ENCODE assay signal across 8 cellular contexts in the genomic region with DNA sequence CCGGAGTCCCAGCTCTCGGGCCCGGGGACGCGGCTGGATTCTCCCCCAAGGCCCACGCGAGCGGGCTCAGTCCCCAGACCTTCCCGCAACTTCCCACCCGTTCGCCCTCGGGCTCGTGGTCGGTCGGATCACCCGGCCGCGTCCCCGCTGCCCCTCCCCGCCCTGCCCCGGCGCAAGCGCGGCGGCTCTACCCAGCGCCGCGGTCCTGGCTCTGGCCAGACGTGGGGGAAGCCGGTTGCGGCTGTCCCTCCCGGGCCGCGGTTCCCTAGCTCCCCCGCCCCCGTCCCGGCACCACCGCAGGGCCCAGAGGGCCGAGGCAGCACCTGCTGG. TPM values are rescaled to one million over a fixed set of nuclear protein-coding genes. Genes with fewer than 3 reads are reported as not detected.
DNase-seq lines count a peak whose midpoint lies in the region; ATAC-seq lines count a peak whose summit lies in the region.

No MANE protein-coding gene starts in this region.

- POLR2A ChIA-PET in activated naive CD8-positive, alpha-beta T cell treated with anti-CD3 and anti-CD28 coated beads, Interleukin-2, amount 10 ng/mL, durations not matched to agents 7 days and 5 days (lab: Charles Lee), result interaction anchor here (0.9 to 7.5 kb wide), 29 partner anchors 9 to 288 kb away, joined by 3 to 256 read pairs (median 12); partner anchors contain the start of genes AGPS and HNRNPA3

- H3K9me3 Mint-ChIP-seq in activated naive CD8-positive, alpha-beta T cell treated with anti-CD3 and anti-CD28 coated beads, Interleukin-2, amount 10 ng/mL, durations not matched to agents 7 days and 5 days, result peaks cover 3% of the 10 kb centered on the region
- no peaks in the 10 kb centered on the region for H3K9me3 Mint-ChIP-seq in stimulated activated memory B cell treated with anti-CD40 and anti-IgM and Interleukin-4, amounts not matched to agents 10 μg/mL and 1 μg/mL and 100 μg/mL, for 72 hours

- peaks cover 51% of the 10 kb centered on the region for H3K4me1 Mint-ChIP-seq in activated naive CD8-positive, alpha-beta T cell treated with anti-CD3 and anti-CD28 coated beads, Interleukin-2, amount 10 ng/mL, durations not matched to agents 7 days and 5 days
- H3K4me1 Mint-ChIP-seq in stimulated activated memory B cell treated with anti-CD40 and anti-IgM and Interleukin-4, amounts not matched to agents 10 μg/mL and 1 μg/mL and 100 μg/mL, for 72 hours, result peaks cover 43% of the 10 kb centered on the region

- peaks cover 22% of the 10 kb centered on the region for H3K36me3 Mint-ChIP-seq in activated naive CD8-positive, alpha-beta T cell treated with anti-CD3 and anti-CD28 coated beads, Interleukin-2, amount 10 ng/mL, durations not matched to agents 7 days and 5 days
- peaks cover 12% of the 10 kb centered on the region for H3K36me3 Mint-ChIP-seq in stimulated activated memory B cell treated with anti-CD40 and anti-IgM and Interleukin-4, amounts not matched to agents 10 μg/mL and 1 μg/mL and 100 μg/mL, for 72 hours

- no peaks in the 10 kb centered on the region for H3K9me3 ChIP-seq in iPS-20b (ENCODE audit: insufficient read depth, low read depth, low read length)

- ATAC-seq in GM18867 (IDR thresholded peaks at IDR 0.05; ENCODE audit: unreplicated experiment) (peak; percentile 17), HG03432 (IDR thresholded peaks at IDR 0.05; ENCODE audit: unreplicated experiment) (peak; percentile 25)
- ATAC-seq in activated naive CD8-positive, alpha-beta T cell treated with anti-CD3 and anti-CD28 coated beads, Interleukin-2, amount 10 ng/mL, durations not matched to agents 7 days and 5 days (ENCODE audit: low read depth), result no peak
- ATAC-seq in stimulated activated memory B cell treated with anti-CD40 and anti-IgM and Interleukin-4, amounts not matched to agents 10 μg/mL and 1 μg/mL and 100 μg/mL, for 72 hours, result no peak

- peak overlapping the region; percentile 27 for H3K27ac ChIP-seq in iPS-20b (ENCODE audit: low read length)

- peak overlapping the region; percentile 95; the same call in 1 of the 2 replicates for H3K9ac ChIP-seq in iPS-20b (ENCODE audit: low read depth, low read length)

- DNase-seq in AG08395 (ENCODE audit: low spot score) (peak; percentile 28), MV-4-11 (lab: John Stamatoyannopoulos, UW) (no peak), DMS153 (lab: John Stamatoyannopoulos, UW) (no peak)
- no peak for DNase-seq in activated naive CD8-positive, alpha-beta T cell treated with anti-CD3 and anti-CD28 coated beads, Interleukin-2, amount 10 ng/mL, durations not matched to agents 7 days and 5 days

- peak overlapping the region; percentile 75; the same call in 1 of the 2 replicates for H3K4me3 ChIP-seq in iPS-20b (ENCODE audit: low read length)

- peak overlapping the region; percentile 98 for H3K27ac Mint-ChIP-seq in activated naive CD8-positive, alpha-beta T cell treated with anti-CD3 and anti-CD28 coated beads, Interleukin-2, amount 10 ng/mL, durations not matched to agents 7 days and 5 days
- peak overlapping the region; percentile 100 for H3K27ac Mint-ChIP-seq in stimulated activated memory B cell treated with anti-CD40 and anti-IgM and Interleukin-4, amounts not matched to agents 10 μg/mL and 1 μg/mL and 100 μg/mL, for 72 hours

- H3K27me3 ChIP-seq in iPS-20b (ENCODE audit: insufficient read depth, low read length), result no peaks in the 10 kb centered on the region

- H3K4me1 ChIP-seq in iPS-20b (ENCODE audit: insufficient read depth, low read length), result peaks cover 16% of the 10 kb centered on the region; the same call in 1 of the 2 replicates

- no peaks in the 10 kb centered on the region for H3K36me3 ChIP-seq in iPS-20b (ENCODE audit: insufficient read depth, low read depth, low read length)

- peak overlapping the region; percentile 90 for H3K4me3 Mint-ChIP-seq in activated naive CD8-positive, alpha-beta T cell treated with anti-CD3 and anti-CD28 coated beads, Interleukin-2, amount 10 ng/mL, durations not matched to agents 7 days and 5 days
- peak overlapping the region; percentile 97 for H3K4me3 Mint-ChIP-seq in stimulated activated memory B cell treated with anti-CD40 and anti-IgM and Interleukin-4, amounts not matched to agents 10 μg/mL and 1 μg/mL and 100 μg/mL, for 72 hours

- H3K27me3 Mint-ChIP-seq in activated naive CD8-positive, alpha-beta T cell treated with anti-CD3 and anti-CD28 coated beads, Interleukin-2, amount 10 ng/mL, durations not matched to agents 7 days and 5 days, result no peaks in the 10 kb centered on the region
- no peaks in the 10 kb centered on the region for H3K27me3 Mint-ChIP-seq in stimulated activated memory B cell treated with anti-CD40 and anti-IgM and Interleukin-4, amounts not matched to agents 10 μg/mL and 1 μg/mL and 100 μg/mL, for 72 hours

RNA-seq across cellular contexts. Expression of gene NFE2L2, which starts 0.4 kb away (rescaled TPM):
- 10 to 100 TPM; 71.0 to 78.8 TPM for total RNA-seq in activated naive CD8-positive, alpha-beta T cell treated with anti-CD3 and anti-CD28 coated beads, Interleukin-2, amount 10 ng/mL, durations not matched to agents 7 days and 5 days

RNA-seq across cellular contexts. Expression of gene HNRNPA3, which starts 51.6 kb away (rescaled TPM):
- total RNA-seq in activated naive CD8-positive, alpha-beta T cell treated with anti-CD3 and anti-CD28 coated beads, Interleukin-2, amount 10 ng/mL, durations not matched to agents 7 days and 5 days, result 100 to 1,000 TPM; 250 to 256 TPM

Comparison
In these comparisons a context has a peak if more than half of its experiments do, and no peak if none do; other contexts are left out.
1. ATAC-seq: peak in GM18867 (single experiment) and HG03432 (single experiment); none in activated naive CD8-positive, alpha-beta T cell treated with anti-CD3 and anti-CD28 coated beads, Interleukin-2, amount 10 ng/mL, durations not matched to agents 7 days and 5 days (single experiment) and stimulated activated memory B cell treated with anti-CD40 and anti-IgM and Interleukin-4, amounts not matched to agents 10 μg/mL and 1 μg/mL and 100 μg/mL, for 72 hours (single experiment).